1 cellular context compared by ENCODE assay signal in the genomic region with DNA sequence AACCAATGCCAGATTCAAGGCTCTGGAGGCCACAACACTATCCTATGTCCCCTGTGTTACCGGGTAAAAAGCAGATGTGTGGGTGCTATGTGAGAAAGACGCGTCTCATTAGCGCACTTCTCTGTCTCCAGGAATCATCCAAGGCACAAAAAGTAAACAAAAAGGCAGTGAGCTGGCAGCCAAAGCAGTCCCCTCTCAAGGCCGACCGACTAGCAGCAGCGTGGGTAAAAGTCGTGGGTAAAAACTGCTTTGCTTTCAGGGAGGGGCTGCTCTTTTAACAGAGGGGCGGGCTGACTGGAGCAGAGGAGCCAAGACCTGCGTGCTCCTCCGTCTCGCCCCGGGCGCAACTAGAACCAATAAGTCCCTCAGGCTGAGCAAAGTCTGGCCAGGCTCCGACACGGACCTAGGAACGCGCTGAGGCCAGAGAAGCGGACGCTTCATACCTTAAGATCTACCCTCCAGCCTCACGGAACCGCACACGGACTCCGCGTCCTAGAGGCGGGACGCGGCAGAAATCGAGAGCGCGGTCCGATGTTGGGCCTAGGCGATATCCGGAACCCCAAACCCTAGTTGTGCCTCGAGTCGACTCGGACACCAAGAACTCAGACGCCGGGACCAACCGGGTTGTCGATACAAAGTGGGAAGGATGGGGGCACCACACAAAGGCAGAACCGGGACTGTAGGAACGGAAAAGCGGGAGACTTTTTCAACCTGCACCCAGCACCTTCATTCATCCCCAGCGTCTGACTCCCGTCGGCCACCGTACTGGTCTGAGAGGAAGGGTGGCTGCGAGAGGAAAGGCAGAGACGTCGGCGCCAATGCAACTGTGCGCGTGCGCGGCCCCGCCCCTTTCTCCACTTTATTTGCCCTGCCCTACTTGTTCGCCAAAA.
TF ChIP-seq lines count a peak whose summit lies in the region.

A gene with protein sequence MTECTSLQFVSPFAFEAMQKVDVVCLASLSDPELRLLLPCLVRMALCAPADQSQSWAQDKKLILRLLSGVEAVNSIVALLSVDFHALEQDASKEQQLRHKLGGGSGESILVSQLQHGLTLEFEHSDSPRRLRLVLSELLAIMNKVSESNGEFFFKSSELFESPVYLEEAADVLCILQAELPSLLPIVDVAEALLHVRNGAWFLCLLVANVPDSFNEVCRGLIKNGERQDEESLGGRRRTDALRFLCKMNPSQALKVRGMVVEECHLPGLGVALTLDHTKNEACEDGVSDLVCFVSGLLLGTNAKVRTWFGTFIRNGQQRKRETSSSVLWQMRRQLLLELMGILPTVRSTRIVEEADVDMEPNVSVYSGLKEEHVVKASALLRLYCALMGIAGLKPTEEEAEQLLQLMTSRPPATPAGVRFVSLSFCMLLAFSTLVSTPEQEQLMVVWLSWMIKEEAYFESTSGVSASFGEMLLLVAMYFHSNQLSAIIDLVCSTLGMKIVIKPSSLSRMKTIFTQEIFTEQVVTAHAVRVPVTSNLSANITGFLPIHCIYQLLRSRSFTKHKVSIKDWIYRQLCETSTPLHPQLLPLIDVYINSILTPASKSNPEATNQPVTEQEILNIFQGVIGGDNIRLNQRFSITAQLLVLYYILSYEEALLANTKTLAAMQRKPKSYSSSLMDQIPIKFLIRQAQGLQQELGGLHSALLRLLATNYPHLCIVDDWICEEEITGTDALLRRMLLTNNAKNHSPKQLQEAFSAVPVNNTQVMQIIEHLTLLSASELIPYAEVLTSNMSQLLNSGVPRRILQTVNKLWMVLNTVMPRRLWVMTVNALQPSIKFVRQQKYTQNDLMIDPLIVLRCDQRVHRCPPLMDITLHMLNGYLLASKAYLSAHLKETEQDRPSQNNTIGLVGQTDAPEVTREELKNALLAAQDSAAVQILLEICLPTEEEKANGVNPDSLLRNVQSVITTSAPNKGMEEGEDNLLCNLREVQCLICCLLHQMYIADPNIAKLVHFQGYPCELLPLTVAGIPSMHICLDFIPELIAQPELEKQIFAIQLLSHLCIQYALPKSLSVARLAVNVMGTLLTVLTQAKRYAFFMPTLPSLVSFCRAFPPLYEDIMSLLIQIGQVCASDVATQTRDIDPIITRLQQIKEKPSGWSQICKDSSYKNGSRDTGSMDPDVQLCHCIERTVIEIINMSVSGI (minus strand): TSS at position 772 of the 890 bp plus-strand sequence. CDS start 1,338 bp downstream, outside the sequence.

TF ChIP-seq in HepG2, 621 proteins besides CTCF, POLR2A, EP300 and RAD21 (continued from another document and continues in another):
- TF ChIP-seq, protein P1, sequence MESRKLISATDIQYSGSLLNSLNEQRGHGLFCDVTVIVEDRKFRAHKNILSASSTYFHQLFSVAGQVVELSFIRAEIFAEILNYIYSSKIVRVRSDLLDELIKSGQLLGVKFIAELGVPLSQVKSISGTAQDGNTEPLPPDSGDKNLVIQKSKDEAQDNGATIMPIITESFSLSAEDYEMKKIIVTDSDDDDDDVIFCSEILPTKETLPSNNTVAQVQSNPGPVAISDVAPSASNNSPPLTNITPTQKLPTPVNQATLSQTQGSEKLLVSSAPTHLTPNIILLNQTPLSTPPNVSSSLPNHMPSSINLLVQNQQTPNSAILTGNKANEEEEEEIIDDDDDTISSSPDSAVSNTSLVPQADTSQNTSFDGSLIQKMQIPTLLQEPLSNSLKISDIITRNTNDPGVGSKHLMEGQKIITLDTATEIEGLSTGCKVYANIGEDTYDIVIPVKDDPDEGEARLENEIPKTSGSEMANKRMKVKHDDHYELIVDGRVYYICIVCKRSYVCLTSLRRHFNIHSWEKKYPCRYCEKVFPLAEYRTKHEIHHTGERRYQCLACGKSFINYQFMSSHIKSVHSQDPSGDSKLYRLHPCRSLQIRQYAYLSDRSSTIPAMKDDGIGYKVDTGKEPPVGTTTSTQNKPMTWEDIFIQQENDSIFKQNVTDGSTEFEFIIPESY (CRISPR knock-in tag; IDR thresholded peaks at IDR 0.05), result 0 out of 2 replicates have a peak, but pooled peaks have one; percentile 21
- TF ChIP-seq, protein P2, sequence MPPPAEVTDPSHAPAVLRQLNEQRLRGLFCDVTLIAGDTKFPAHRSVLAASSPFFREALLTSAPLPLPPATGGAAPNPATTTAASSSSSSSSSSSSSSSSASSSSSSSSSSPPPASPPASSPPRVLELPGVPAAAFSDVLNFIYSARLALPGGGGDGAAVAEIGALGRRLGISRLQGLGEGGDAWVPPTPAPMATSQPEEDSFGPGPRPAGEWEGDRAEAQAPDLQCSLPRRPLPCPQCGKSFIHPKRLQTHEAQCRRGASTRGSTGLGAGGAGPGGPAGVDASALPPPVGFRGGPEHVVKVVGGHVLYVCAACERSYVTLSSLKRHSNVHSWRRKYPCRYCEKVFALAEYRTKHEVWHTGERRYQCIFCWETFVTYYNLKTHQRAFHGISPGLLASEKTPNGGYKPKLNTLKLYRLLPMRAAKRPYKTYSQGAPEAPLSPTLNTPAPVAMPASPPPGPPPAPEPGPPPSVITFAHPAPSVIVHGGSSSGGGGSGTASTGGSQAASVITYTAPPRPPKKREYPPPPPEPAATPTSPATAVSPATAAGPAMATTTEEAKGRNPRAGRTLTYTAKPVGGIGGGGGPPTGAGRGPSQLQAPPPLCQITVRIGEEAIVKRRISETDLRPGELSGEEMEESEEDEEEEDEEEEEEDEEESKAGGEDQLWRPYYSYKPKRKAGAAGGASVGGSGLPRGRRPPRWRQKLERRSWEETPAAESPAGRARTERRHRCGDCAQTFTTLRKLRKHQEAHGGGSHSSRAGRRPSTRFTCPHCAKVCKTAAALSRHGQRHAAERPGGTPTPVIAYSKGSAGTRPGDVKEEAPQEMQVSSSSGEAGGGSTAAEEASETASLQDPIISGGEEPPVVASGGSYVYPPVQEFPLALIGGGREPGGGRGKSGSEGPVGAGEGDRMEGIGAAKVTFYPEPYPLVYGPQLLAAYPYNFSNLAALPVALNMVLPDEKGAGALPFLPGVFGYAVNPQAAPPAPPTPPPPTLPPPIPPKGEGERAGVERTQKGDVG (CRISPR knock-in tag; IDR thresholded peaks at IDR 0.05; ENCODE audit: borderline replicate concordance), result peak; percentile 92
- TF ChIP-seq PITX1 (CRISPR knock-in tag; IDR thresholded peaks at IDR 0.05) (peak; percentile 62; the same call in 1 of the 2 replicates), EED (CRISPR knock-in tag; IDR thresholded peaks at IDR 0.05) (peak; percentile 95), ZNF326 (CRISPR knock-in tag; IDR thresholded peaks at IDR 0.05; ENCODE audit: borderline replicate concordance) (peak; percentile 51; the same call in 1 of the 2 replicates), ZSCAN22 (CRISPR knock-in tag; IDR thresholded peaks at IDR 0.05) (peak; percentile 39; the same call in 1 of the 2 replicates), HHEX (CRISPR knock-in tag; IDR thresholded peaks at IDR 0.05) (no peak), ZNF264 (CRISPR knock-in tag; IDR thresholded peaks at IDR 0.05) (peak; percentile 83; the same call in 1 of the 2 replicates), SMAD3 (CRISPR knock-in tag; IDR thresholded peaks at IDR 0.05) (peak; percentile 85), ATM (IDR thresholded peaks at IDR 0.05; ENCODE audit: borderline replicate concordance) (no peak), ZNF792 (CRISPR knock-in tag; IDR thresholded peaks at IDR 0.05) (peak; percentile 65; the same call in 1 of the 2 replicates), NFE2 (CRISPR knock-in tag; IDR thresholded peaks at IDR 0.05) (no peak; the same call in 1 of the 2 replicates), ZNF343 (CRISPR knock-in tag; IDR thresholded peaks at IDR 0.05) (peak; percentile 76), ZNF367 (CRISPR knock-in tag; IDR thresholded peaks at IDR 0.05; ENCODE audit: borderline replicate concordance) (no peak; the same call in 1 of the 2 replicates), AGO2 (optimal IDR thresholded peaks at IDR 0.05; ENCODE audit: low read depth, low read length) (peak; percentile 89), RFXAP (CRISPR knock-in tag; IDR thresholded peaks at IDR 0.05; ENCODE audit: borderline replicate concordance) (no peak), ZNF263 (CRISPR knock-in tag; IDR thresholded peaks at IDR 0.05) (peak; percentile 68), AKAP8 (CRISPR knock-in tag; IDR thresholded peaks at IDR 0.05) (no peak; the same call in 1 of the 2 replicates), ONECUT2 (CRISPR knock-in tag; IDR thresholded peaks at IDR 0.05) (no peak), PHF20 (CRISPR knock-in tag; IDR thresholded peaks at IDR 0.05) (peak; percentile 96), ZFY (CRISPR knock-in tag; IDR thresholded peaks at IDR 0.05) (peak; percentile 100), GATAD2A (CRISPR knock-in tag; IDR thresholded peaks at IDR 0.05) (peak; percentile 61; the same call in 1 of the 2 replicates), ZNF431 (CRISPR knock-in tag; IDR thresholded peaks at IDR 0.05; ENCODE audit: borderline replicate concordance, low read depth) (peak; percentile 91; the same call in 1 of the 2 replicates), SCMH1 (CRISPR knock-in tag; IDR thresholded peaks at IDR 0.05; ENCODE audit: borderline replicate concordance) (no peak), PTBP1 (IDR thresholded peaks at IDR 0.05; ENCODE audit: low read depth, low read length, poor library complexity, severe bottlenecking) (peak; percentile 78), RARA (CRISPR knock-in tag; IDR thresholded peaks at IDR 0.05) (peak; percentile 56)
- TF ChIP-seq, protein P3, sequence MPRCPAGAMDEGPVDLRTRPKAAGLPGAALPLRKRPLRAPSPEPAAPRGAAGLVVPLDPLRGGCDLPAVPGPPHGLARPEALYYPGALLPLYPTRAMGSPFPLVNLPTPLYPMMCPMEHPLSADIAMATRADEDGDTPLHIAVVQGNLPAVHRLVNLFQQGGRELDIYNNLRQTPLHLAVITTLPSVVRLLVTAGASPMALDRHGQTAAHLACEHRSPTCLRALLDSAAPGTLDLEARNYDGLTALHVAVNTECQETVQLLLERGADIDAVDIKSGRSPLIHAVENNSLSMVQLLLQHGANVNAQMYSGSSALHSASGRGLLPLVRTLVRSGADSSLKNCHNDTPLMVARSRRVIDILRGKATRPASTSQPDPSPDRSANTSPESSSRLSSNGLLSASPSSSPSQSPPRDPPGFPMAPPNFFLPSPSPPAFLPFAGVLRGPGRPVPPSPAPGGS (CRISPR knock-in tag; IDR thresholded peaks at IDR 0.05), result peak; percentile 91
- TF ChIP-seq, protein P4, sequence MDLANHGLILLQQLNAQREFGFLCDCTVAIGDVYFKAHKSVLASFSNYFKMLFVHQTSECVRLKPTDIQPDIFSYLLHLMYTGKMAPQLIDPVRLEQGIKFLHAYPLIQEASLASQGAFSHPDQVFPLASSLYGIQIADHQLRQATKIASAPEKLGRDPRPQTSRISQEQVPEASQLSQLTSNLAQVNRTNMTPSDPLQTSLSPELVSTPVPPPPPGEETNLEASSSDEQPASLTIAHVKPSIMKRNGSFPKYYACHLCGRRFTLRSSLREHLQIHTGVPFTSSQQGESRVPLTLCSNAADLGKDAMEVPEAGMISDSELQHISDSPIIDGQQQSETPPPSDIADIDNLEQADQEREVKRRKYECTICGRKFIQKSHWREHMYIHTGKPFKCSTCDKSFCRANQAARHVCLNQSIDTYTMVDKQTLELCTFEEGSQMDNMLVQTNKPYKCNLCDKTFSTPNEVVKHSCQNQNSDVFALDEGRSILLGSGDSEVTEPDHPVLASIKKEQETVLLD (CRISPR knock-in tag; IDR thresholded peaks at IDR 0.05; ENCODE audit: low read depth), result no peak
- TF ChIP-seq, protein P5, sequence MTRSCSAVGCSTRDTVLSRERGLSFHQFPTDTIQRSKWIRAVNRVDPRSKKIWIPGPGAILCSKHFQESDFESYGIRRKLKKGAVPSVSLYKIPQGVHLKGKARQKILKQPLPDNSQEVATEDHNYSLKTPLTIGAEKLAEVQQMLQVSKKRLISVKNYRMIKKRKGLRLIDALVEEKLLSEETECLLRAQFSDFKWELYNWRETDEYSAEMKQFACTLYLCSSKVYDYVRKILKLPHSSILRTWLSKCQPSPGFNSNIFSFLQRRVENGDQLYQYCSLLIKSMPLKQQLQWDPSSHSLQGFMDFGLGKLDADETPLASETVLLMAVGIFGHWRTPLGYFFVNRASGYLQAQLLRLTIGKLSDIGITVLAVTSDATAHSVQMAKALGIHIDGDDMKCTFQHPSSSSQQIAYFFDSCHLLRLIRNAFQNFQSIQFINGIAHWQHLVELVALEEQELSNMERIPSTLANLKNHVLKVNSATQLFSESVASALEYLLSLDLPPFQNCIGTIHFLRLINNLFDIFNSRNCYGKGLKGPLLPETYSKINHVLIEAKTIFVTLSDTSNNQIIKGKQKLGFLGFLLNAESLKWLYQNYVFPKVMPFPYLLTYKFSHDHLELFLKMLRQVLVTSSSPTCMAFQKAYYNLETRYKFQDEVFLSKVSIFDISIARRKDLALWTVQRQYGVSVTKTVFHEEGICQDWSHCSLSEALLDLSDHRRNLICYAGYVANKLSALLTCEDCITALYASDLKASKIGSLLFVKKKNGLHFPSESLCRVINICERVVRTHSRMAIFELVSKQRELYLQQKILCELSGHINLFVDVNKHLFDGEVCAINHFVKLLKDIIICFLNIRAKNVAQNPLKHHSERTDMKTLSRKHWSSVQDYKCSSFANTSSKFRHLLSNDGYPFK (CRISPR knock-in tag; IDR thresholded peaks at IDR 0.05; ENCODE audit: borderline replicate concordance), result peak; percentile 91; the same call in 1 of the 2 replicates
- TF ChIP-seq, protein P6, sequence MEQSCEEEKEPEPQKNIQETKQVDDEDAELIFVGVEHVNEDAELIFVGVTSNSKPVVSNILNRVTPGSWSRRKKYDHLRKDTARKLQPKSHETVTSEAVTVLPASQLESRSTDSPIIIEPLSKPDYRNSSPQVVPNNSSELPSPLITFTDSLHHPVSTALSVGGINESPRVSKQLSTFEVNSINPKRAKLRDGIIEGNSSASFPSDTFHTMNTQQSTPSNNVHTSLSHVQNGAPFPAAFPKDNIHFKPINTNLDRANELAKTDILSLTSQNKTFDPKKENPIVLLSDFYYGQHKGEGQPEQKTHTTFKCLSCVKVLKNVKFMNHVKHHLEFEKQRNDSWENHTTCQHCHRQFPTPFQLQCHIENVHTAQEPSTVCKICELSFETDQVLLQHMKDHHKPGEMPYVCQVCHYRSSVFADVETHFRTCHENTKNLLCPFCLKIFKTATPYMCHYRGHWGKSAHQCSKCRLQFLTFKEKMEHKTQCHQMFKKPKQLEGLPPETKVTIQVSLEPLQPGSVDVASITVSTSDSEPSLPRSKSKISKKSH (CRISPR knock-in tag; IDR thresholded peaks at IDR 0.05; ENCODE audit: borderline replicate concordance), result peak; percentile 99
- TF ChIP-seq, protein P7, sequence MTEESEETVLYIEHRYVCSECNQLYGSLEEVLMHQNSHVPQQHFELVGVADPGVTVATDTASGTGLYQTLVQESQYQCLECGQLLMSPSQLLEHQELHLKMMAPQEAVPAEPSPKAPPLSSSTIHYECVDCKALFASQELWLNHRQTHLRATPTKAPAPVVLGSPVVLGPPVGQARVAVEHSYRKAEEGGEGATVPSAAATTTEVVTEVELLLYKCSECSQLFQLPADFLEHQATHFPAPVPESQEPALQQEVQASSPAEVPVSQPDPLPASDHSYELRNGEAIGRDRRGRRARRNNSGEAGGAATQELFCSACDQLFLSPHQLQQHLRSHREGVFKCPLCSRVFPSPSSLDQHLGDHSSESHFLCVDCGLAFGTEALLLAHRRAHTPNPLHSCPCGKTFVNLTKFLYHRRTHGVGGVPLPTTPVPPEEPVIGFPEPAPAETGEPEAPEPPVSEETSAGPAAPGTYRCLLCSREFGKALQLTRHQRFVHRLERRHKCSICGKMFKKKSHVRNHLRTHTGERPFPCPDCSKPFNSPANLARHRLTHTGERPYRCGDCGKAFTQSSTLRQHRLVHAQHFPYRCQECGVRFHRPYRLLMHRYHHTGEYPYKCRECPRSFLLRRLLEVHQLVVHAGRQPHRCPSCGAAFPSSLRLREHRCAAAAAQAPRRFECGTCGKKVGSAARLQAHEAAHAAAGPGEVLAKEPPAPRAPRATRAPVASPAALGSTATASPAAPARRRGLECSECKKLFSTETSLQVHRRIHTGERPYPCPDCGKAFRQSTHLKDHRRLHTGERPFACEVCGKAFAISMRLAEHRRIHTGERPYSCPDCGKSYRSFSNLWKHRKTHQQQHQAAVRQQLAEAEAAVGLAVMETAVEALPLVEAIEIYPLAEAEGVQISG (CRISPR knock-in tag; IDR thresholded peaks at IDR 0.05), result peak; percentile 90
- TF ChIP-seq, protein P8, sequence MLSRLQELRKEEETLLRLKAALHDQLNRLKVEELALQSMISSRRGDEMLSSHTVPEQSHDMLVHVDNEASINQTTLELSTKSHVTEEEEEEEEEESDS (CRISPR knock-in tag; IDR thresholded peaks at IDR 0.05; ENCODE audit: borderline replicate concordance), result peak; percentile 82
